In the genomic region with DNA sequence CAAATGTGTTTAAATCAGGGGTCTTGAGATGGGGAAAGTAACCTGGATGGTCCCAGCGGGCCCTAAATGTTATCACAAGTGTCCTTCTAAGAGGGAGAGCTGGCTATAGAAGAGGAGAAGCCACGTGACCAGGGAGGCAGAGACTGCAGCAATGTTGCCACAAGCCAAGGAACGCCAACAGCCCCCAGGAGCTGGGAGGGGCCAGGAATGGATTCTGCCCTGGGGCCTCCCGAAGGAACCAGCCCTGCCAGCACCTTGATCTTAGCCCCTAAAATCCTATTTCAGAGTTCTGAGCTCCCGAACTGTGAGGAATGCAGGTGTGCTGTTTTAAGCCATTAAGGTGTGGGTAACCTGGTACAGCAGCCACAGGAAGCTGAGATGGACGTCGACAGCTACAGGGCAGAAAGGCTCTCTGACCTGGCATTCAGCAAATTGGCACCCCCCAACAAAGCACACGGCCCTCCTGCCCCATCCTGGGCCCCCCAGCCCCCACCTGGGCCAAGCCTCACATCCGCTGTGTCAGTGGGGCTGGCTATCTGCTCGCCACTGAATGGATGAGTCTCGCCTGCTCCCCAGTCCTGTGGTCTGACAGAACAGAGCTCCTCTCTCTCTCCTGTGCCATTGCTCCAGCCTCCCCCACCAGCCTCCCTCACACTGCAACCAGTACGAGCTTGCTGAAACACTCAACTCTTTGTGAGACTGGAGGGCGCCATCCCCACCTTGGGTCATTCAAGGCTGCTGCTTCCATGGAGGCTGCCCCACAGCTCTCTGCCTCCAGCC, we compare ENCODE assay signal across 13 cellular contexts.
DNase-seq lines count a peak whose midpoint lies in the region; ATAC-seq and TF ChIP-seq lines count a peak whose summit lies in the region.
"Had no signal": no experiment of that assay in that cellular context is flagged by ENCODE, and none has a peak within 500 bp of the region (broad histone marks: within the 10 kb centered on the region; RNA-seq: fewer than 3 reads in every experiment).

No MANE protein-coding gene starts in this region.

- peak overlapping the region; percentile 69 for H3K27ac ChIP-seq in upper lobe of right lung
- H3K27ac ChIP-seq: epithelial cell of prostate had no signal

- peak; percentile 6 for DNase-seq in activated T-cell treated with anti-CD3 and anti-CD28 coated beads, Interleukin-2, amount 50 U/mL, for 24 hours
- DNase-seq in activated T-cell treated with anti-CD3 and anti-CD28 coated beads, Interleukin-2, amount 50 U/mL, for 48 hours, result no peak
- peak; percentile 63 for DNase-seq in cardiac septum (ENCODE audit: low spot score)
- peak; percentile 20 for DNase-seq in omental fat pad (ENCODE audit: low spot score)
- DNase-seq in upper lobe of right lung, result peak; percentile 48
- no peak for DNase-seq in activated CD4-positive, alpha-beta T cell treated with anti-CD3 and anti-CD28 coated beads, Interleukin-2, amount 10 ng/mL, durations not matched to agents 24 days and 14 days
- DNase-seq: activated T-cell treated with anti-CD3 and anti-CD28 coated beads, Interleukin-2, amount 50 U/mL, for 72 hours; DMS153; stimulated activated CD4-positive, alpha-beta T cell treated with anti-CD3 and anti-CD28 coated beads, Interleukin-2, amount 100 ng/mL, for 48 hours had no signal

- no peak overlapping the region for H3K4me3 Mint-ChIP-seq in activated T-cell treated with anti-CD3 and anti-CD28 coated beads, Interleukin-2, amount 50 U/mL, for 24 hours
- no peak overlapping the region for H3K4me3 Mint-ChIP-seq in activated CD4-positive, alpha-beta T cell treated with anti-CD3 and anti-CD28 coated beads, Interleukin-2, amount 10 ng/mL, durations not matched to agents 24 days and 14 days
- H3K4me3 Mint-ChIP-seq: activated T-cell treated with anti-CD3 and anti-CD28 coated beads, Interleukin-2, amount 50 U/mL, for 72 hours; neural crest cell had no signal

- TF ChIP-seq CTCF in omental fat pad (IDR thresholded peaks at IDR 0.05) (no peak), upper lobe of right lung (IDR thresholded peaks at IDR 0.05) (no peak)

- no peaks in the 10 kb centered on the region for H3K36me3 ChIP-seq in upper lobe of right lung

- intact Hi-C loops in cardiac septum (cut with DNase I), result loop anchor here (2.0 to 5.0 kb wide), 2 partner anchors 22 to 76 kb away; no protein-coding TSS in a partner anchor
- intact Hi-C loops in upper lobe of right lung (cut with DNase I), result no loop called here
- intact Hi-C loops in activated CD4-positive, alpha-beta T cell treated with anti-CD3 and anti-CD28 coated beads, Interleukin-2, amount 10 ng/mL, durations not matched to agents 24 days and 14 days (cut with micrococcal nuclease), result no loop called here

- H3K27me3 Mint-ChIP-seq in activated T-cell treated with anti-CD3 and anti-CD28 coated beads, Interleukin-2, amount 50 U/mL, for 24 hours, result peaks cover 6% of the 10 kb centered on the region
- H3K27me3 Mint-ChIP-seq in activated CD4-positive, alpha-beta T cell treated with anti-CD3 and anti-CD28 coated beads, Interleukin-2, amount 10 ng/mL, durations not matched to agents 24 days and 14 days, result no peaks in the 10 kb centered on the region

- ATAC-seq in omental fat pad (ENCODE audit: low FRiP score) (no peak), upper lobe of right lung (no peak), GM21381 (IDR thresholded peaks at IDR 0.05; ENCODE audit: unreplicated experiment) (no peak), HG03378 (IDR thresholded peaks at IDR 0.05; ENCODE audit: unreplicated experiment) (no peak)
- ATAC-seq: activated T-cell treated with anti-CD3 and anti-CD28 coated beads, Interleukin-2, amount 50 U/mL, for 72 hours had no signal

- H3K27me3 ChIP-seq in upper lobe of right lung, result peaks cover 6% of the 10 kb centered on the region

- H3K4me3 ChIP-seq in upper lobe of right lung, result no peak overlapping the region

- no peaks in the 10 kb centered on the region for H3K9me3 ChIP-seq in upper lobe of right lung

- no peak overlapping the region for H3K27ac Mint-ChIP-seq in activated T-cell treated with anti-CD3 and anti-CD28 coated beads, Interleukin-2, amount 50 U/mL, for 24 hours
- no peak overlapping the region for H3K27ac Mint-ChIP-seq in activated CD4-positive, alpha-beta T cell treated with anti-CD3 and anti-CD28 coated beads, Interleukin-2, amount 10 ng/mL, durations not matched to agents 24 days and 14 days
- H3K27ac Mint-ChIP-seq: activated T-cell treated with anti-CD3 and anti-CD28 coated beads, Interleukin-2, amount 50 U/mL, for 72 hours had no signal

- H3K36me3 Mint-ChIP-seq in activated T-cell treated with anti-CD3 and anti-CD28 coated beads, Interleukin-2, amount 50 U/mL, for 24 hours (ENCODE audit: low read depth), result no peaks in the 10 kb centered on the region
- no peaks in the 10 kb centered on the region for H3K36me3 Mint-ChIP-seq in activated CD4-positive, alpha-beta T cell treated with anti-CD3 and anti-CD28 coated beads, Interleukin-2, amount 10 ng/mL, durations not matched to agents 24 days and 14 days (ENCODE audit: low read depth)

- H3K9me3 Mint-ChIP-seq in activated T-cell treated with anti-CD3 and anti-CD28 coated beads, Interleukin-2, amount 50 U/mL, for 24 hours, result no peaks in the 10 kb centered on the region
- H3K9me3 Mint-ChIP-seq in activated CD4-positive, alpha-beta T cell treated with anti-CD3 and anti-CD28 coated beads, Interleukin-2, amount 10 ng/mL, durations not matched to agents 24 days and 14 days, result no peaks in the 10 kb centered on the region
- H3K9me3 Mint-ChIP-seq: activated T-cell treated with anti-CD3 and anti-CD28 coated beads, Interleukin-2, amount 50 U/mL, for 72 hours; neural crest cell had no signal

- no peaks in the 10 kb centered on the region for H3K4me1 Mint-ChIP-seq in activated T-cell treated with anti-CD3 and anti-CD28 coated beads, Interleukin-2, amount 50 U/mL, for 24 hours (ENCODE audit: low read depth)
- H3K4me1 Mint-ChIP-seq in activated CD4-positive, alpha-beta T cell treated with anti-CD3 and anti-CD28 coated beads, Interleukin-2, amount 10 ng/mL, durations not matched to agents 24 days and 14 days, result no peaks in the 10 kb centered on the region

- peaks cover 51% of the 10 kb centered on the region for H3K4me1 ChIP-seq in upper lobe of right lung

Comparison
In these comparisons a context has a peak if more than half of its experiments do, and no peak if none do; other contexts are left out.
1. DNase-seq: peak in activated T-cell treated with anti-CD3 and anti-CD28 coated beads, Interleukin-2, amount 50 U/mL, for 24 hours (single experiment), cardiac septum (single experiment), omental fat pad (single experiment) and upper lobe of right lung (single experiment); none in activated T-cell treated with anti-CD3 and anti-CD28 coated beads, Interleukin-2, amount 50 U/mL, for 48 hours (0 of 2) and activated CD4-positive, alpha-beta T cell treated with anti-CD3 and anti-CD28 coated beads, Interleukin-2, amount 10 ng/mL, durations not matched to agents 24 days and 14 days (single experiment).